Comparison of ENCODE assay signal across 1 cellular context in genomic region chr3:153595186-153595815, GRCh38.
TF ChIP-seq lines count a peak whose summit lies in the region.

No MANE protein-coding gene starts in this region.

TF ChIP-seq in GM23338, 12 proteins besides CTCF, POLR2A, EP300 and RAD21 (continued from another document):
- TF ChIP-seq REST (IDR thresholded peaks at IDR 0.05; ENCODE audit: unreplicated experiment) (no peak), CREB1 (CRISPR knock-in tag; IDR thresholded peaks at IDR 0.05; ENCODE audit: low read depth) (no peak), ZNF462 (CRISPR knock-in tag; IDR thresholded peaks at IDR 0.05) (no peak)
